ENCODE assay signal across 8 cellular contexts in the genomic region with DNA sequence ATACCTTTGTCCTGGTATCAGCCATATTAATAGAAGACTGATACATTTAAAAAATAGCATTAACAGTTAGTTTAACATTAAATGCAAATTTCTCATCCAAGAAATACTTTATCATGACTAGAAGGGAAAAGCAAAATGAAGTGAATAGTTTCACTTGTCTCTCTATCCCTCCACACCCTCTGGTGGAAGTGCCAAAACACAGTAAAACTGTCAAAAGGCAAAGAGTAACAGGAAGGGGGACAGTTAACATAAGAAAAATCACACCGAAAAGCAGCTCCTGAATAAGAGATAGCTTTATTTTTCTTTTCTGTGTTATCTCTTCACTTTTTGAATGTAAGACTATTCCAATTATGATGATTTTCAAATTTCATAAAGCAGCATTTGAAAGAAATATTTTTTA.
DNase-seq lines count a peak whose midpoint lies in the region; ATAC-seq, FAIRE-seq and TF ChIP-seq lines count a peak whose summit lies in the region.
"Had no signal": no experiment of that assay in that cellular context is flagged by ENCODE, and none has a peak within 500 bp of the region (broad histone marks: within the 10 kb centered on the region; RNA-seq: fewer than 3 reads in every experiment).

No MANE protein-coding gene starts in this region.

- H3K4me1 Mint-ChIP-seq in CD4-positive, CD25-positive, alpha-beta regulatory T cell, result peaks cover 12 to 17% (median 15%) of the 10 kb centered on the region in 4 donors

- in situ Hi-C loops in SK-MEL-5 (cut with HindIII; ENCODE audit: low pct_unique_long_range_greater_than_20kb, low sequenced_read_pairs), result no loop called here

- peaks cover 18% of the 10 kb centered on the region for H3K36me3 ChIP-seq in CD4-positive, CD25-positive, alpha-beta regulatory T cell (ENCODE audit: control insufficient read depth, insufficient read depth, low read length)
- H3K36me3 ChIP-seq in kidney epithelial cell (ENCODE audit: control insufficient read depth, insufficient read depth, low read length), result no peaks in the 10 kb centered on the region

- H3K27ac ChIP-seq in CD4-positive, CD25-positive, alpha-beta regulatory T cell (ENCODE audit: insufficient read depth, low read length, poor library complexity, severe bottlenecking), result no peak overlapping the region

- no peaks in the 10 kb centered on the region for H3K9me3 ChIP-seq in CD4-positive, CD25-positive, alpha-beta regulatory T cell (ENCODE audit: control insufficient read depth in 2 of 2, low read length in 2 of 2)

- H3K4me3 Mint-ChIP-seq in CD4-positive, CD25-positive, alpha-beta regulatory T cell, result no peak overlapping the region

- FAIRE-seq in GM18507 (lab: Jason Lieb, UNC), result peak; percentile 85

- H3K27me3 ChIP-seq in CD4-positive, CD25-positive, alpha-beta regulatory T cell (ENCODE audit: control insufficient read depth, insufficient read depth, low read length), result no peaks in the 10 kb centered on the region
- no peaks in the 10 kb centered on the region for H3K27me3 ChIP-seq in kidney epithelial cell (ENCODE audit: control insufficient read depth, insufficient read depth, low read length)

- H3K4me3 ChIP-seq in CD4-positive, CD25-positive, alpha-beta regulatory T cell (ENCODE audit: low read depth, low read length), result no peak overlapping the region
- no peak overlapping the region for H3K4me3 ChIP-seq in kidney epithelial cell (ENCODE audit: low read depth, low read length)

- no peak overlapping the region for H3K27ac Mint-ChIP-seq in CD4-positive, CD25-positive, alpha-beta regulatory T cell
- H3K27ac Mint-ChIP-seq: activated naive CD4-positive, alpha-beta T cell treated with anti-CD3 and anti-CD28 coated beads, Interleukin-2, amount 50 U/mL, for 72 hours had no signal

- no peaks in the 10 kb centered on the region for H3K4me1 ChIP-seq in CD4-positive, CD25-positive, alpha-beta regulatory T cell (ENCODE audit: control insufficient read depth, insufficient read depth, low read length, poor library complexity, severe bottlenecking)

- no peak for ATAC-seq in CD4-positive, CD25-positive, alpha-beta regulatory T cell (ENCODE audit: low read depth in 2 of 2)
- no peak for ATAC-seq in GM18498 (IDR thresholded peaks at IDR 0.05; ENCODE audit: unreplicated experiment)
- ATAC-seq: activated naive CD4-positive, alpha-beta T cell treated with anti-CD3 and anti-CD28 coated beads, Interleukin-2, amount 50 U/mL, for 72 hours had no signal

- peak; percentile 30 for TF ChIP-seq CTCF in kidney epithelial cell (IDR thresholded peaks at IDR 0.05; ENCODE audit: insufficient read depth, low read length, poor library complexity, severe bottlenecking)

- no peaks in the 10 kb centered on the region for H3K9me3 Mint-ChIP-seq in CD4-positive, CD25-positive, alpha-beta regulatory T cell
- H3K9me3 Mint-ChIP-seq: activated naive CD4-positive, alpha-beta T cell treated with anti-CD3 and anti-CD28 coated beads, Interleukin-2, amount 50 U/mL, for 72 hours had no signal

- peaks cover 17% of the 10 kb centered on the region for H3K36me3 Mint-ChIP-seq in CD4-positive, CD25-positive, alpha-beta regulatory T cell

- no peaks in the 10 kb centered on the region for H3K27me3 Mint-ChIP-seq in CD4-positive, CD25-positive, alpha-beta regulatory T cell

- peak in 2 of 3 donors; percentile 11 to 28 for DNase-seq in CD4-positive, CD25-positive, alpha-beta regulatory T cell
- DNase-seq in GM18507 (ENCODE audit: extremely low spot score, insufficient read length, low read depth) (no peak), SK-MEL-5 (ENCODE audit: low read depth, low spot score) (peak; percentile 42), kidney epithelial cell (ENCODE audit: low read depth) (no peak), retina (no peak), activated gamma-delta T cell (lab: John Stamatoyannopoulos, UW) (no peak)

Comparison
In these comparisons a context has a peak if more than half of its experiments do, and no peak if none do; other contexts are left out.
1. DNase-seq: peak in CD4-positive, CD25-positive, alpha-beta regulatory T cell (2 of 3) and SK-MEL-5 (single experiment); none in GM18507 (single experiment), kidney epithelial cell (single experiment), retina (single experiment) and activated gamma-delta T cell (single experiment).